In the genomic region with DNA sequence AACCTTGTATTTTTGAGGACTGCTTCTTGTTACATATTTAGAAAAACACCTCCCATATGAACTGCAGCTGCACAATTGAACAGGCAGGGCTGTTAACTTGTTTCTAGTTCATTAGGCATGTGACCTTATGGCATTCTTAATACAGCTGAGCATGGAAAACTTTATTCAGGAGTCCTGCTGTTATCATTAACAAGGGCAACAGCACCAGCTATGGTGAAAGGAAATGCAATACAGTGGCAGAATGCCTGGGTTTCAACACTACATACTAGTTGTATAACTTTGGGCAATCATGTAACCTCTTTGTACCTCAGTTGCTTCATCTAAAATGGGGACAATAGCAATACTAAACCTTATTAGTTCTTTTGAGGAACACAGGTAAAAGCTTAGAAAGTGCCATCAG, we compare ENCODE assay signal across 27 cellular contexts.
"Had no signal": no experiment of that assay in that cellular context is flagged by ENCODE, and none has a peak within 500 bp of the region (broad histone marks: within the 10 kb centered on the region; RNA-seq: fewer than 3 reads in every experiment).

No MANE protein-coding gene starts in this region.

- H3K4me1 Mint-ChIP-seq: activated T-helper 17 cell treated with anti-CD3 and anti-CD28 coated beads, Interleukin-2, amount 50 U/mL, for 72 hours; mesothelial cell of epicardium had no signal

- H3K4me1 ChIP-seq: breast epithelium, pancreas, prostate gland, uterus had no signal

- H3K9me3 Mint-ChIP-seq: activated CD4-positive, alpha-beta memory T cell treated with anti-CD3 and anti-CD28 coated beads for 36 hours; activated T-cell treated with anti-CD3 and anti-CD28 coated beads, Interleukin-2, amount 50 U/mL, for 24 hours; activated T-helper 17 cell treated with anti-CD3 and anti-CD28 coated beads, Interleukin-2, amount 50 U/mL, for 72 hours; immature natural killer cell; type B pancreatic cell had no signal

- H3K27me3 ChIP-seq: breast epithelium, pancreas, uterus had no signal

- H3K4me3 ChIP-seq: breast epithelium, pancreas, prostate gland, thoracic aorta, uterus had no signal

- ATAC-seq: activated naive CD4-positive, alpha-beta T cell treated with anti-CD3 and anti-CD28 coated beads, Interleukin-2, amount 50 U/mL, for 72 hours; activated T-helper 17 cell treated with anti-CD3 and anti-CD28 coated beads, Interleukin-2, amount 50 U/mL, for 72 hours; left colon; naive thymus-derived CD4-positive, alpha-beta T cell; pancreas; right cardiac atrium; T-helper 17 cell had no signal

- H3K9me3 ChIP-seq: breast epithelium, pancreas, prostate gland, thoracic aorta, uterus had no signal

- H3K27ac Mint-ChIP-seq: activated CD4-positive, alpha-beta memory T cell treated with anti-CD3 and anti-CD28 coated beads for 36 hours; activated CD4-positive, alpha-beta T cell treated with anti-CD3 and anti-CD28 coated beads, Interleukin-2, amount 10 ng/mL, durations not matched to agents 24 days and 14 days; activated naive CD4-positive, alpha-beta T cell treated with anti-CD3 and anti-CD28 coated beads, Interleukin-2, amount 50 U/mL, for 72 hours; activated T-cell treated with anti-CD3 and anti-CD28 coated beads, Interleukin-2, amount 50 U/mL, for 24 hours; activated T-helper 17 cell treated with anti-CD3 and anti-CD28 coated beads, Interleukin-2, amount 50 U/mL, for 72 hours; immature natural killer cell; mesothelial cell of epicardium; naive thymus-derived CD4-positive, alpha-beta T cell; stimulated activated naive CD8-positive, alpha-beta T cell treated with anti-CD3 and anti-CD28 coated beads, Interleukin-15, Interleukin-2, amounts not matched to agents 100 ng/mL and 50 ng/mL, for 24 hours; T-helper 17 cell; type B pancreatic cell had no signal

- H3K27me3 Mint-ChIP-seq: activated CD4-positive, alpha-beta memory T cell treated with anti-CD3 and anti-CD28 coated beads for 36 hours; activated CD4-positive, alpha-beta T cell treated with anti-CD3 and anti-CD28 coated beads, Interleukin-2, amount 10 ng/mL, durations not matched to agents 24 days and 14 days; activated T-cell treated with anti-CD3 and anti-CD28 coated beads, Interleukin-2, amount 50 U/mL, for 24 hours; activated T-helper 17 cell treated with anti-CD3 and anti-CD28 coated beads, Interleukin-2, amount 50 U/mL, for 72 hours; naive thymus-derived CD4-positive, alpha-beta T cell; stimulated activated naive CD8-positive, alpha-beta T cell treated with anti-CD3 and anti-CD28 coated beads, Interleukin-15, Interleukin-2, amounts not matched to agents 100 ng/mL and 50 ng/mL, for 24 hours; T-helper 17 cell; type B pancreatic cell had no signal

- H3K27ac ChIP-seq: breast epithelium, pancreas, prostate gland, thoracic aorta, uterus had no signal

- H3K4me3 Mint-ChIP-seq: activated CD4-positive, alpha-beta memory T cell treated with anti-CD3 and anti-CD28 coated beads for 36 hours; activated CD4-positive, alpha-beta T cell treated with anti-CD3 and anti-CD28 coated beads, Interleukin-2, amount 10 ng/mL, durations not matched to agents 24 days and 14 days; activated T-cell treated with anti-CD3 and anti-CD28 coated beads, Interleukin-2, amount 50 U/mL, for 24 hours; activated T-helper 17 cell treated with anti-CD3 and anti-CD28 coated beads, Interleukin-2, amount 50 U/mL, for 72 hours; immature natural killer cell; mesothelial cell of epicardium; naive thymus-derived CD4-positive, alpha-beta T cell; stimulated activated naive CD8-positive, alpha-beta T cell treated with anti-CD3 and anti-CD28 coated beads, Interleukin-15, Interleukin-2, amounts not matched to agents 100 ng/mL and 50 ng/mL, for 24 hours; T-helper 17 cell; type B pancreatic cell had no signal

- DNase-seq: activated CD4-positive, alpha-beta memory T cell treated with anti-CD3 and anti-CD28 coated beads for 36 hours; activated CD4-positive, alpha-beta T cell treated with anti-CD3 and anti-CD28 coated beads, Interleukin-2, amount 10 ng/mL, durations not matched to agents 24 days and 14 days; activated CD4-positive, CD25-positive, alpha-beta regulatory T cell treated with anti-CD3 and anti-CD28 coated beads, Interleukin-2, amount 50 U/mL, for 72 hours; activated CD8-positive, alpha-beta memory T cell treated with anti-CD3 and anti-CD28 coated beads, Interleukin-2, amount 50 U/mL, for 48 hours; activated T-cell treated with anti-CD3 and anti-CD28 coated beads, Interleukin-2, amount 50 U/mL, for 24 hours; central memory CD4-positive, alpha-beta T cell; foreskin fibroblast; head of caudate nucleus; hypothalamus; immature natural killer cell; kidney; left colon; naive thymus-derived CD4-positive, alpha-beta T cell; pancreas; right cardiac atrium; stimulated activated CD4-positive, alpha-beta T cell treated with anti-CD3 and anti-CD28 coated beads, Interleukin-4, amount 100 ng/mL, for 1 hour; T-helper 17 cell; T1000; uterus had no signal

- H3K36me3 ChIP-seq: breast epithelium, pancreas, prostate gland, thoracic aorta, uterus had no signal
